Comparison of ENCODE assay signal across 15 cellular contexts in genomic region chr6:83472767-83473166, GRCh38. TPM values are rescaled to one million over a fixed set of nuclear protein-coding genes. Genes with fewer than 3 reads are reported as not detected.
DNase-seq lines count a peak whose midpoint lies in the region; ATAC-seq and TF ChIP-seq lines count a peak whose summit lies in the region.
"Had no signal": no experiment of that assay in that cellular context is flagged by ENCODE, and none has a peak within 500 bp of the region (broad histone marks: within the 10 kb centered on the region; RNA-seq: fewer than 3 reads in every experiment).

No MANE protein-coding gene starts in this region.

- H3F3A ChIP-seq in neural progenitor cell (ENCODE audit: low read depth), result no peaks in the 10 kb centered on the region

- no peak for TF ChIP-seq CTCF in neural progenitor cell (IDR thresholded peaks at IDR 0.05)
- TF ChIP-seq CTCF in gastrocnemius medialis (IDR thresholded peaks at IDR 0.05 in 4 of 5, conservative IDR thresholded peaks at IDR 0.05 in 1 of 5), result no peak

- H3K4me2 ChIP-seq in neural progenitor cell, result no peak overlapping the region
- H3K4me2 ChIP-seq: A549 had no signal

- H3K36me3 ChIP-seq in neural progenitor cell (no peaks in the 10 kb centered on the region), gastrocnemius medialis (no peaks in the 10 kb centered on the region)

- peaks cover 38% of the 10 kb centered on the region for H3K4me1 Mint-ChIP-seq in dendritic cell treated with granulocyte-macrophage colony-stimulating factor and Interleukin-4, amounts not matched to agents 40 ng/mL and 50 ng/mL, for 4 days (ENCODE audit: low read depth)
- no peaks in the 10 kb centered on the region for H3K4me1 Mint-ChIP-seq in neural progenitor cell

- H3K4me3 Mint-ChIP-seq in dendritic cell treated with granulocyte-macrophage colony-stimulating factor and Interleukin-4, amounts not matched to agents 40 ng/mL and 50 ng/mL, for 4 days, result no peak overlapping the region
- H3K4me3 Mint-ChIP-seq in neural progenitor cell, result no peak overlapping the region
- H3K4me3 Mint-ChIP-seq: CD14-positive monocyte; CD8-positive, alpha-beta T cell; H9 had no signal

- H3K9ac ChIP-seq in neural progenitor cell, result no peak overlapping the region

- H3K27me3 ChIP-seq in neural progenitor cell (no peaks in the 10 kb centered on the region), gastrocnemius medialis (no peaks in the 10 kb centered on the region)

- peak; percentile 87 to 89 for ATAC-seq in gastrocnemius medialis
- ATAC-seq: A549; CD8-positive, alpha-beta T cell had no signal

- H3K4me1 ChIP-seq in neural progenitor cell (peaks cover 8% of the 10 kb centered on the region), gastrocnemius medialis (peaks cover 17 to 29% of the 10 kb centered on the region in 2 donors)
- H3K4me1 ChIP-seq: A549 had no signal

- peak; percentile 14 for DNase-seq in Ammon's horn (ENCODE audit: low spot score)
- DNase-seq in neural progenitor cell (ENCODE audit: low spot score), result no peak
- peak in 1 of 2 donors; percentile 26 for DNase-seq in gastrocnemius medialis
- DNase-seq in stimulated activated naive CD4-positive, alpha-beta T cell (lab: John Stamatoyannopoulos, UW), result no peak
- DNase-seq in activated effector memory CD4-positive, alpha-beta T cell treated with Interleukin-2 at 50 U/mL for 16 hours, result no peak
- DNase-seq: CD8-positive, alpha-beta T cell; COR-L47; DMS153; DND-41; GDM1; GOT3; H9 had no signal

- H3K27ac Mint-ChIP-seq in dendritic cell treated with granulocyte-macrophage colony-stimulating factor and Interleukin-4, amounts not matched to agents 40 ng/mL and 50 ng/mL, for 4 days, result peak overlapping the region; percentile 21
- H3K27ac Mint-ChIP-seq in neural progenitor cell, result no peak overlapping the region
- H3K27ac Mint-ChIP-seq: CD14-positive monocyte; CD8-positive, alpha-beta T cell; H9 had no signal

- peaks cover 18% of the 10 kb centered on the region for H3K27me3 Mint-ChIP-seq in dendritic cell treated with granulocyte-macrophage colony-stimulating factor and Interleukin-4, amounts not matched to agents 40 ng/mL and 50 ng/mL, for 4 days
- no peaks in the 10 kb centered on the region for H3K27me3 Mint-ChIP-seq in neural progenitor cell (ENCODE audit: insufficient read depth, low read depth)

- no peak for TF ChIP-seq POLR2A in gastrocnemius medialis (IDR thresholded peaks at IDR 0.05)

- H3K9me3 ChIP-seq in neural progenitor cell (ENCODE audit: low read depth), result no peaks in the 10 kb centered on the region
- no peaks in the 10 kb centered on the region for H3K9me3 ChIP-seq in gastrocnemius medialis
- H3K9me3 ChIP-seq: A549 had no signal

- in situ Hi-C loops in gastrocnemius medialis (cut with MboI; ENCODE audit: low sequenced_read_pairs in 4 of 4), result no loop called here

- H3K27ac ChIP-seq in neural progenitor cell, result no peak overlapping the region
- peak overlapping the region; percentile 13 to 54 (median 32) for H3K27ac ChIP-seq in gastrocnemius medialis
- H3K27ac ChIP-seq: A549 had no signal

- no peaks in the 10 kb centered on the region for H3K79me2 ChIP-seq in neural progenitor cell (ENCODE audit: low read depth)

- H4K20me1 ChIP-seq in neural progenitor cell (ENCODE audit: low read depth), result no peaks in the 10 kb centered on the region

- H3K36me3 Mint-ChIP-seq in dendritic cell treated with granulocyte-macrophage colony-stimulating factor and Interleukin-4, amounts not matched to agents 40 ng/mL and 50 ng/mL, for 4 days (ENCODE audit: low read depth), result peaks cover 5% of the 10 kb centered on the region
- no peaks in the 10 kb centered on the region for H3K36me3 Mint-ChIP-seq in neural progenitor cell
- H3K36me3 Mint-ChIP-seq: CD14-positive monocyte; CD8-positive, alpha-beta T cell had no signal

- H3K9me3 Mint-ChIP-seq in dendritic cell treated with granulocyte-macrophage colony-stimulating factor and Interleukin-4, amounts not matched to agents 40 ng/mL and 50 ng/mL, for 4 days, result no peaks in the 10 kb centered on the region
- H3K9me3 Mint-ChIP-seq in neural progenitor cell, result no peaks in the 10 kb centered on the region
- H3K9me3 Mint-ChIP-seq: CD8-positive, alpha-beta T cell; H9 had no signal

- intact Hi-C loops in dendritic cell treated with granulocyte-macrophage colony-stimulating factor and Interleukin-4, amounts not matched to agents 40 ng/mL and 50 ng/mL, for 4 days (cut with micrococcal nuclease), result no loop called here
- intact Hi-C loops in gastrocnemius medialis (cut with DNase I; ENCODE audit: low total_unique reads), result loop anchor here (2.0 kb wide), 1 partner anchor 42 kb away; the partner anchor contains the start of gene ME1

- peak overlapping the region; percentile 7 for H2AFZ ChIP-seq in neural progenitor cell (replicated peaks)

- H3K4me3 ChIP-seq in neural progenitor cell, result no peak overlapping the region
- peak overlapping the region in 1 of 4 donors; percentile 15 for H3K4me3 ChIP-seq in gastrocnemius medialis
- H3K4me3 ChIP-seq: A549 had no signal

RNA-seq across cellular contexts. Expression of gene PRSS35, which starts 39.6 kb away (rescaled TPM):
- total RNA-seq in neural progenitor cell (ENCODE audit: low replicate concordance) (2.8 and 4.5 TPM in 2 replicates), gastrocnemius medialis (under 1 TPM in 1 of 4 donors, not detected in 3; 0.36 TPM)

RNA-seq across cellular contexts. Expression of gene ME1, which starts 41.9 kb away (rescaled TPM):
- 2.0 and 2.8 TPM in 2 replicates for total RNA-seq in neural progenitor cell (ENCODE audit: low replicate concordance)
- total RNA-seq in gastrocnemius medialis, result 10 to 100 TPM; 15.6 to 36.8 (median 25.4) TPM
